In genomic region chr7:134476044-134476443, GRCh38 we compare ENCODE assay signal across 27 cellular contexts. TPM values are rescaled to one million over a fixed set of nuclear protein-coding genes. Genes with fewer than 3 reads are reported as not detected.
DNase-seq lines count a peak whose midpoint lies in the region; ATAC-seq, FAIRE-seq and TF ChIP-seq lines count a peak whose summit lies in the region.
"Had no signal": no experiment of that assay in that cellular context is flagged by ENCODE, and none has a peak within 500 bp of the region (broad histone marks: within the 10 kb centered on the region; RNA-seq: fewer than 3 reads in every experiment).

No MANE protein-coding gene starts in this region.

- DNase-seq in A549 (ENCODE audit: low read depth in 1 of 2, low spot score in 1 of 2) = no peak
- DNase-seq in bronchial epithelial cell (ENCODE audit: low read depth) = peak; percentile 23
- DNase-seq in fibroblast of villous mesenchyme (ENCODE audit: low read depth) = peak; percentile 36
- no peak for DNase-seq in DMS153 (lab: John Stamatoyannopoulos, UW)
- DNase-seq in NCI-H2081 (lab: John Stamatoyannopoulos, UW) = no peak
- no peak for DNase-seq in RPMI8226
- DNase-seq: ACHN; AML-193; BE2C; CD4-positive, alpha-beta T cell; CD8-positive, alpha-beta memory T cell; DMS 273 treated with DMSO at 0.1 percent for 48 hours; DMS53; DMS79 treated with DMSO at 0.1 percent for 48 hours; GF-D8; GOT3; HFFc6 had no signal

- no peak for ATAC-seq in A549

- no peak overlapping the region for H3K4me2 ChIP-seq in A549
- H3K4me2 ChIP-seq: BLaER1 treated with 17β-estradiol and CSF1 and Interleukin-3, amounts not matched to agents 10 nM and 100 nM had no signal

- no peak overlapping the region for H3K4me3 ChIP-seq in A549
- H3K4me3 ChIP-seq in bronchial epithelial cell (ENCODE audit: low read depth, low read length) = no peak overlapping the region
- no peak overlapping the region for H3K4me3 ChIP-seq in fibroblast of villous mesenchyme (ENCODE audit: low read depth, low read length)
- H3K4me3 ChIP-seq: BLaER1 treated with 17β-estradiol and CSF1 and Interleukin-3, amounts not matched to agents 10 nM and 100 nM; HAP-1 had no signal

- no peak for TF ChIP-seq EP300 in A549 (IDR thresholded peaks at IDR 0.05)

- no peak for TF ChIP-seq POLR2A in A549 (IDR thresholded peaks at IDR 0.05; ENCODE audit: low read length)

- no peak for TF ChIP-seq CTCF in A549 (IDR thresholded peaks at IDR 0.05)
- no peak for TF ChIP-seq CTCF in bronchial epithelial cell (IDR thresholded peaks at IDR 0.05; ENCODE audit: insufficient read depth, low read length, severe bottlenecking)
- TF ChIP-seq CTCF in fibroblast of villous mesenchyme (IDR thresholded peaks at IDR 0.05; ENCODE audit: insufficient read depth, low read depth, low read length) = no peak

- POLR2A ChIA-PET in A549 (lab: Yijun Ruan, JAX) = no interaction called here

- CTCF ChIA-PET in A549 (lab: Yijun Ruan, JAX) = interaction anchor here (1.0 to 3.0 kb wide), 8 partner anchors 10 to 335 kb away, joined by 3 to 36 read pairs (median 6); partner anchors contain the start of gene AKR1B1

- H3K36me3 ChIP-seq in bronchial epithelial cell (ENCODE audit: control insufficient read depth, insufficient read depth, low read length) = no peaks in the 10 kb centered on the region
- H3K36me3 ChIP-seq: BE2C; BLaER1 treated with 17β-estradiol and CSF1 and Interleukin-3, amounts not matched to agents 10 nM and 100 nM; HAP-1 had no signal

- peaks cover 8% of the 10 kb centered on the region for H3K9me3 ChIP-seq in A549
- H3K9me3 ChIP-seq: BE2C, HAP-1 had no signal

- peaks cover 71% of the 10 kb centered on the region for H3K4me1 ChIP-seq in A549
- H3K4me1 ChIP-seq: BE2C had no signal

- FAIRE-seq in A549 (lab: Jason Lieb, UNC) (peak; percentile 89), bronchial epithelial cell (lab: Jason Lieb, UNC) (no peak)
- FAIRE-seq: A204.1, D721Med, GM12891, GM18507, H54 had no signal

- TF ChIP-seq RAD21 in A549 (conservative IDR thresholded peaks at IDR 0.05 in 1 of 2, IDR thresholded peaks at IDR 0.05 in 1 of 2) = no peak

- peak overlapping the region; percentile 10 to 81; a peak in 4 of 6 replicates for H3K27ac ChIP-seq in A549
- H3K27ac ChIP-seq: 22Rv1; BLaER1 treated with 17β-estradiol and CSF1 and Interleukin-3, amounts not matched to agents 10 nM and 100 nM had no signal

- no peaks in the 10 kb centered on the region for H3K27me3 ChIP-seq in bronchial epithelial cell (ENCODE audit: control insufficient read depth, insufficient read depth, low read length)
- H3K27me3 ChIP-seq: BE2C; BLaER1 treated with 17β-estradiol and CSF1 and Interleukin-3, amounts not matched to agents 10 nM and 100 nM had no signal

TF ChIP-seq in A549, 52 proteins besides CTCF, POLR2A, EP300 and RAD21:
- no peak for TF ChIP-seq EHMT2 (IDR thresholded peaks at IDR 0.05; ENCODE audit: low read depth)
- TF ChIP-seq FOXS1 (CRISPR knock-in tag; IDR thresholded peaks at IDR 0.05) = no peak
- TF ChIP-seq, protein P1, sequence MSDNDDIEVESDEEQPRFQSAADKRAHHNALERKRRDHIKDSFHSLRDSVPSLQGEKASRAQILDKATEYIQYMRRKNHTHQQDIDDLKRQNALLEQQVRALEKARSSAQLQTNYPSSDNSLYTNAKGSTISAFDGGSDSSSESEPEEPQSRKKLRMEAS (IDR thresholded peaks at IDR 0.05) = no peak
- no peak for TF ChIP-seq RFX5 (IDR thresholded peaks at IDR 0.05)
- TF ChIP-seq NR3C1 (IDR thresholded peaks at IDR 0.05) = no peak
TF ChIP-seq in A549: peak in this region for 0.

RNA-seq across cellular contexts. Expression of gene AKR1B1, which starts 17.1 kb away (rescaled TPM):
- polyA plus RNA-seq in A549 (2011; rRNA removed) (1,636 and 1,761 TPM in 2 replicates), A549 (2017; fragmentation: RNase III; extraction: RNeasy Plus Mini Kit Qiagen cat#74134 plus additional on column Dnase treatment) (4,339 to 6,918 TPM (median 6,205 TPM) in 3 replicates)
- 1,617 and 1,738 TPM in 2 replicates for polyA plus RNA-seq in A549 (2012; cell fraction: cytosol; rRNA removed)
- 1,542 and 1,798 TPM in 2 replicates for polyA plus RNA-seq in A549 (2012; cell fraction: nucleus; rRNA removed)
- 620 and 678 TPM in 2 replicates for polyA minus RNA-seq in A549 (2011; rRNA and poly(A)+ RNA removed)
- total RNA-seq in bronchial epithelial cell (77.1 and 102 TPM in 2 replicates), fibroblast of villous mesenchyme (102 and 542 TPM in 2 replicates)

RNA-seq across cellular contexts. Expression of gene AKR1B10, which starts 51.3 kb away (rescaled TPM):
- polyA plus RNA-seq in A549 (2011; rRNA removed) (5,007 and 5,423 TPM in 2 replicates), A549 (2017; fragmentation: RNase III; extraction: RNeasy Plus Mini Kit Qiagen cat#74134 plus additional on column Dnase treatment) (2,953 to 3,542 TPM (median 3,237 TPM) in 3 replicates)
- polyA plus RNA-seq in A549 (2012; cell fraction: cytosol; rRNA removed) = 2,033 and 2,091 TPM in 2 replicates
- polyA plus RNA-seq in A549 (2012; cell fraction: nucleus; rRNA removed) = 892 and 1,126 TPM in 2 replicates
- 2,016 and 2,285 TPM in 2 replicates for polyA minus RNA-seq in A549 (2011; rRNA and poly(A)+ RNA removed)
- total RNA-seq in bronchial epithelial cell (6.5 and 11.1 TPM in 2 replicates), fibroblast of villous mesenchyme (under 0.01 and 0.43 TPM in 2 replicates)
- total RNA-seq: CD4-positive, alpha-beta T cell; CD8-positive, alpha-beta memory T cell; G401 had no signal
- polyA plus RNA-seq: CD14-positive monocyte; CD8-positive, alpha-beta memory T cell had no signal

Comparison
In these comparisons a context has a peak if more than half of its experiments do, and no peak if none do; other contexts are left out.
1. DNase-seq: peak in bronchial epithelial cell (single experiment) and fibroblast of villous mesenchyme (single experiment); none in A549 (0 of 2), DMS153 (single experiment), NCI-H2081 (0 of 2) and RPMI8226 (single experiment).